In the genomic region with DNA sequence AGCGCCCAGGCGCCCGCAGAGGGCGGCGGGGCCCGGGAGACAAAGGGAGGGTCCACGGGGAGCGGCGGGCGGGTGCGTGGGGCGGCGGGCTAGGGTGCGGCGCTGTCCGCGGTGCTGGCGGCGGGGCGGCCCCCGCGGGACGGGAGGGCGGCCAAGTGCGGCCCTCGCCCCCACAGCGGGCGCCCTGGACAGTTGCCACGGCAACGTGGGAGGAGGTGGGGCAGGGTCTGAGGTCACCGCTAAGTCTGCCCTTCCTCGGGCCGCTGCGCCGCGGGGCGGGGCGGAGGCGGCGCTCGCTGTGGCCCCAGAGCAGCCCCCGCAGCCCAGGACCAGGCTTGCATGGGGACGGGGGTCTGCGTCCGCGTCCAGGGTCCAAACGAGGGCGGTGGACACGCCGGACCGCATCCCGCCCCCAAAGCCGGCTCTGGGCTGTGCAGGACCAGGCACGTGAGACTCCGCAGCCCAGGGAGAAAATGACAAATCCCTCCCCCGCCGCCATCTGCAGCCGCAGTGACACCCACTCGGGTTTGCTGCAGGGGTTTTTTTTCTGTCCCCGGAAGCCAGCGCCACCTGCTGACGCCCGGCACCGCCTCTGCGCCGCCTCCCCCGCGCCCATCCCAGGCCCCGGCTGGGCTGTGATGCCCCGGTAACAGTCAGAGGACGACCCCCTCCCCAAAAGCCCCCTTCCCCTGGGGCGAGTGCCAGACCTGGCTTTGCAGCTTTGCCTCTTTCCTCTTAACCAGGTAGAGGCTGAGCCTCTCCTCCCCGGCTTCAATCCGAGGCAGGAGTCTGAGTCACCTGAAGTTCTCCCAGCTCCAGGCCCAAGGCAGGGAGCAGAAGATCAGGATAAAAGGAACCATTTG, we compare ENCODE assay signal across 1 cellular context.
TF ChIP-seq lines count a peak whose summit lies in the region.

No MANE protein-coding gene starts in this region.

TF ChIP-seq in HEK293, 187 proteins besides CTCF, POLR2A, EP300 and RAD21 (continued from another document):
- TF ChIP-seq, protein P1, sequence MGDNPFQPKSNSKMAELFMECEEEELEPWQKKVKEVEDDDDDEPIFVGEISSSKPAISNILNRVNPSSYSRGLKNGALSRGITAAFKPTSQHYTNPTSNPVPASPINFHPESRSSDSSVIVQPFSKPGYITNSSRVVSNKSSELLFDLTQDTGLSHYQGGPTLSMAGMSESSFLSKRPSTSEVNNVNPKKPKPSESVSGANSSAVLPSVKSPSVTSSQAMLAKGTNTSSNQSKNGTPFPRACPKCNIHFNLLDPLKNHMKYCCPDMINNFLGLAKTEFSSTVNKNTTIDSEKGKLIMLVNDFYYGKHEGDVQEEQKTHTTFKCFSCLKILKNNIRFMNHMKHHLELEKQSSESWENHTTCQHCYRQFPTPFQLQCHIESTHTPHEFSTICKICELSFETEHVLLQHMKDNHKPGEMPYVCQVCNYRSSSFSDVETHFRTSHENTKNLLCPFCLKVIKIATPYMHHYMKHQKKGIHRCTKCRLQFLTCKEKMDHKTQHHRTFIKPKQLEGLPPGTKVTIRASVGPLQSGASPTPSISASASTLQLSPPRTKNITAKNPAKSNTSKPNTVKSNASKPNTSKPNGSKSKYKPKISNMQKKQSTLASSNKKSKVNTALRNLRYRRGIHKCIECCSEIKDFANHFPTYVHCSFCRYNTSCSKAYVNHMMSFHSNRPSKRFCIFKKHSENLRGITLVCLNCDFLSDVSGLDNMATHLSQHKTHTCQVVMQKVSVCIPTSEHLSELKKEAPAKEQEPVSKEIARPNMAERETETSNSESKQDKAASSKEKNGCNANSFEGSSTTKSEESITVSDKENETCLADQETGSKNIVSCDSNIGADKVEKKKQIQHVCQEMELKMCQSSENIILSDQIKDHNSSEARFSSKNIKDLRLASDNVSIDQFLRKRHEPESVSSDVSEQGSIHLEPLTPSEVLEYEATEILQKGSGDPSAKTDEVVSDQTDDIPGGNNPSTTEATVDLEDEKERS (tag by site-specific recombination; IDR thresholded peaks at IDR 0.05), result no peak
- no peak for TF ChIP-seq SETDB1 (IDR thresholded peaks at IDR 0.05; ENCODE audit: insufficient read length, low read length)
- TF ChIP-seq, protein P2, sequence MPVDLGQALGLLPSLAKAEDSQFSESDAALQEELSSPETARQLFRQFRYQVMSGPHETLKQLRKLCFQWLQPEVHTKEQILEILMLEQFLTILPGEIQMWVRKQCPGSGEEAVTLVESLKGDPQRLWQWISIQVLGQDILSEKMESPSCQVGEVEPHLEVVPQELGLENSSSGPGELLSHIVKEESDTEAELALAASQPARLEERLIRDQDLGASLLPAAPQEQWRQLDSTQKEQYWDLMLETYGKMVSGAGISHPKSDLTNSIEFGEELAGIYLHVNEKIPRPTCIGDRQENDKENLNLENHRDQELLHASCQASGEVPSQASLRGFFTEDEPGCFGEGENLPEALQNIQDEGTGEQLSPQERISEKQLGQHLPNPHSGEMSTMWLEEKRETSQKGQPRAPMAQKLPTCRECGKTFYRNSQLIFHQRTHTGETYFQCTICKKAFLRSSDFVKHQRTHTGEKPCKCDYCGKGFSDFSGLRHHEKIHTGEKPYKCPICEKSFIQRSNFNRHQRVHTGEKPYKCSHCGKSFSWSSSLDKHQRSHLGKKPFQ (tag by site-specific recombination; IDR thresholded peaks at IDR 0.05), result no peak
- TF ChIP-seq ZBTB20 (tag by site-specific recombination; IDR thresholded peaks at IDR 0.05), result peak; percentile 73; the same call in 1 of the 2 replicates
- no peak for TF ChIP-seq ZNF596 (tag by site-specific recombination; IDR thresholded peaks at IDR 0.05)
- TF ChIP-seq ZNF138 (tag by site-specific recombination; IDR thresholded peaks at IDR 0.05; ENCODE audit: borderline replicate concordance), result no peak
- no peak for TF ChIP-seq RBAK (tag by site-specific recombination; IDR thresholded peaks at IDR 0.05)
- TF ChIP-seq ZSCAN16 (tag by site-specific recombination; IDR thresholded peaks at IDR 0.05), result no peak
- peak; percentile 63; the same call in 1 of the 2 replicates for TF ChIP-seq ZEB2 (tag by site-specific recombination; IDR thresholded peaks at IDR 0.05)
- no peak for TF ChIP-seq GLI4 (tag by site-specific recombination; IDR thresholded peaks at IDR 0.05)
- TF ChIP-seq, protein P3, sequence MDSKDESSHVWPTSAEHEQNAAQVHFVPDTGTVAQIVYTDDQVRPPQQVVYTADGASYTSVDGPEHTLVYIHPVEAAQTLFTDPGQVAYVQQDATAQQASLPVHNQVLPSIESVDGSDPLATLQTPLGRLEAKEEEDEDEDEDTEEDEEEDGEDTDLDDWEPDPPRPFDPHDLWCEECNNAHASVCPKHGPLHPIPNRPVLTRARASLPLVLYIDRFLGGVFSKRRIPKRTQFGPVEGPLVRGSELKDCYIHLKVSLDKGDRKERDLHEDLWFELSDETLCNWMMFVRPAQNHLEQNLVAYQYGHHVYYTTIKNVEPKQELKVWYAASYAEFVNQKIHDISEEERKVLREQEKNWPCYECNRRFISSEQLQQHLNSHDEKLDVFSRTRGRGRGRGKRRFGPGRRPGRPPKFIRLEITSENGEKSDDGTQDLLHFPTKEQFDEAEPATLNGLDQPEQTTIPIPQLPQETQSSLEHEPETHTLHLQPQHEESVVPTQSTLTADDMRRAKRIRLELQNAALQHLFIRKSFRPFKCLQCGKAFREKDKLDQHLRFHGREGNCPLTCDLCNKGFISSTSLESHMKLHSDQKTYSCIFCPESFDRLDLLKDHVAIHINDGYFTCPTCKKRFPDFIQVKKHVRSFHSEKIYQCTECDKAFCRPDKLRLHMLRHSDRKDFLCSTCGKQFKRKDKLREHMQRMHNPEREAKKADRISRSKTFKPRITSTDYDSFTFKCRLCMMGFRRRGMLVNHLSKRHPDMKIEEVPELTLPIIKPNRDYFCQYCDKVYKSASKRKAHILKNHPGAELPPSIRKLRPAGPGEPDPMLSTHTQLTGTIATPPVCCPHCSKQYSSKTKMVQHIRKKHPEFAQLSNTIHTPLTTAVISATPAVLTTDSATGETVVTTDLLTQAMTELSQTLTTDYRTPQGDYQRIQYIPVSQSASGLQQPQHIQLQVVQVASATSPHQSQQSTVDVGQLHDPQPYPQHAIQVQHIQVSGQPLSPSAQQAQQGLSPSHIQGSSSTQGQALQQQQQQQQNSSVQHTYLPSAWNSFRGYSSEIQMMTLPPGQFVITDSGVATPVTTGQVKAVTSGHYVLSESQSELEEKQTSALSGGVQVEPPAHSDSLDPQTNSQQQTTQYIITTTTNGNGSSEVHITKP (tag by site-specific recombination; IDR thresholded peaks at IDR 0.05), result peak; percentile 66
- TF ChIP-seq, protein P4, sequence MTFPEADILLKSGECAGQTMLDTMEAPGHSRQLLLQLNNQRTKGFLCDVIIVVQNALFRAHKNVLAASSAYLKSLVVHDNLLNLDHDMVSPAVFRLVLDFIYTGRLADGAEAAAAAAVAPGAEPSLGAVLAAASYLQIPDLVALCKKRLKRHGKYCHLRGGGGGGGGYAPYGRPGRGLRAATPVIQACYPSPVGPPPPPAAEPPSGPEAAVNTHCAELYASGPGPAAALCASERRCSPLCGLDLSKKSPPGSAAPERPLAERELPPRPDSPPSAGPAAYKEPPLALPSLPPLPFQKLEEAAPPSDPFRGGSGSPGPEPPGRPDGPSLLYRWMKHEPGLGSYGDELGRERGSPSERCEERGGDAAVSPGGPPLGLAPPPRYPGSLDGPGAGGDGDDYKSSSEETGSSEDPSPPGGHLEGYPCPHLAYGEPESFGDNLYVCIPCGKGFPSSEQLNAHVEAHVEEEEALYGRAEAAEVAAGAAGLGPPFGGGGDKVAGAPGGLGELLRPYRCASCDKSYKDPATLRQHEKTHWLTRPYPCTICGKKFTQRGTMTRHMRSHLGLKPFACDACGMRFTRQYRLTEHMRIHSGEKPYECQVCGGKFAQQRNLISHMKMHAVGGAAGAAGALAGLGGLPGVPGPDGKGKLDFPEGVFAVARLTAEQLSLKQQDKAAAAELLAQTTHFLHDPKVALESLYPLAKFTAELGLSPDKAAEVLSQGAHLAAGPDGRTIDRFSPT (tag by site-specific recombination; IDR thresholded peaks at IDR 0.05), result no peak
- TF ChIP-seq ZNF768 (tag by site-specific recombination; IDR thresholded peaks at IDR 0.05), result no peak
- TF ChIP-seq ZNF514 (tag by site-specific recombination; IDR thresholded peaks at IDR 0.05), result no peak
- TF ChIP-seq, protein P5, sequence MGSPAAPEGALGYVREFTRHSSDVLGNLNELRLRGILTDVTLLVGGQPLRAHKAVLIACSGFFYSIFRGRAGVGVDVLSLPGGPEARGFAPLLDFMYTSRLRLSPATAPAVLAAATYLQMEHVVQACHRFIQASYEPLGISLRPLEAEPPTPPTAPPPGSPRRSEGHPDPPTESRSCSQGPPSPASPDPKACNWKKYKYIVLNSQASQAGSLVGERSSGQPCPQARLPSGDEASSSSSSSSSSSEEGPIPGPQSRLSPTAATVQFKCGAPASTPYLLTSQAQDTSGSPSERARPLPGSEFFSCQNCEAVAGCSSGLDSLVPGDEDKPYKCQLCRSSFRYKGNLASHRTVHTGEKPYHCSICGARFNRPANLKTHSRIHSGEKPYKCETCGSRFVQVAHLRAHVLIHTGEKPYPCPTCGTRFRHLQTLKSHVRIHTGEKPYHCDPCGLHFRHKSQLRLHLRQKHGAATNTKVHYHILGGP (tag by site-specific recombination; IDR thresholded peaks at IDR 0.05), result no peak
